In the genomic region with DNA sequence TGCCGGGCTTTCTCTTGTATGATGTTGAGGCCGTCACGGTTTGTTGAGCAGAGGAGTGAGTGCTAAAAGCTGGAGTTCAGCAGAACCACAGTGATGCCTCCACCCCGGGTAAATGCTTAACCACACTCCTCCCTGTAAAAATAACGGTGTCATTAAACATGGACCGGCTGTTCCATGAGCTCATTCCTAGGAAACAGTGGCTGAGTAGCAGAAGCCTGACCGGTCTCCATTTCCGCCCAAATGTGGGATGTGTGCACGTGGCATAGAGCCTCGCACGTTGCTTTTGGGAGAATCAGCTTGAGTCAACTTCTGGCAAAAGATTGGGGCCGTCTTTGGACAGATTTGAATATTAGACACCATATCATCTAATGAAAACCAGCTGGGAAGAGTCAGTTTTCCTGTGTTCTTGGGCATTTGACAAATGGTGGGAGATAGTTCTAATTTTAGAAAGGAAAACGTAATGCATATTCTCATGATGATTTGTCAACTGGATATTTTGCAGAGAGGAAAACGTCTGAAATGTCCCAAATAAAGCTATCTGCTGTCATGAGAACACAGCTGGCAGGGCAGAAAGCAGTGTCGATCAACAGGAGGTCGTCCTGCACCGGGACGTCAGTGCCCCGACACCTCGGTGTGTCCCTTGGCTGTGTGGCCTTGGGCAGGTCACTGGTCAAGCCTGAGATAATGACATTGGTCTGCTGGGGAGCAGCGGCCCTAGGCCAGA, we compare ENCODE assay signal across 1 cellular context.
TF ChIP-seq lines count a peak whose summit lies in the region.

No MANE protein-coding gene starts in this region.

TF ChIP-seq in HepG2, 621 proteins besides CTCF, POLR2A, EP300 and RAD21 (continued from another document and continues in another):
- no peak for TF ChIP-seq ZFP1 (CRISPR knock-in tag; IDR thresholded peaks at IDR 0.05)
- TF ChIP-seq TOE1 (CRISPR knock-in tag; IDR thresholded peaks at IDR 0.05): 0 out of 2 replicates have a peak, but pooled peaks have one; percentile 43
- TF ChIP-seq ZNF75D (CRISPR knock-in tag; IDR thresholded peaks at IDR 0.05; ENCODE audit: borderline replicate concordance): no peak
- TF ChIP-seq HNRNPL (IDR thresholded peaks at IDR 0.05; ENCODE audit: low read depth, low read length): no peak
- TF ChIP-seq ZNF652 (CRISPR knock-in tag; IDR thresholded peaks at IDR 0.05; ENCODE audit: borderline replicate concordance, low read depth): no peak
- no peak for TF ChIP-seq RBM39 (IDR thresholded peaks at IDR 0.05; ENCODE audit: low read depth, low read length, poor library complexity, severe bottlenecking)
- no peak for TF ChIP-seq NFE2L1 (CRISPR knock-in tag; IDR thresholded peaks at IDR 0.05; ENCODE audit: borderline replicate concordance)
- TF ChIP-seq SMARCC2 (IDR thresholded peaks at IDR 0.05): no peak
- no peak for TF ChIP-seq ZNF367 (CRISPR knock-in tag; IDR thresholded peaks at IDR 0.05; ENCODE audit: borderline replicate concordance)
- TF ChIP-seq ZMAT3 (CRISPR knock-in tag; conservative IDR thresholded peaks at IDR 0.05): peak; percentile 89
- TF ChIP-seq EZH2 (conservative IDR thresholded peaks at IDR 0.05; ENCODE audit: low read depth, low read length): no peak
- TF ChIP-seq, protein P1, sequence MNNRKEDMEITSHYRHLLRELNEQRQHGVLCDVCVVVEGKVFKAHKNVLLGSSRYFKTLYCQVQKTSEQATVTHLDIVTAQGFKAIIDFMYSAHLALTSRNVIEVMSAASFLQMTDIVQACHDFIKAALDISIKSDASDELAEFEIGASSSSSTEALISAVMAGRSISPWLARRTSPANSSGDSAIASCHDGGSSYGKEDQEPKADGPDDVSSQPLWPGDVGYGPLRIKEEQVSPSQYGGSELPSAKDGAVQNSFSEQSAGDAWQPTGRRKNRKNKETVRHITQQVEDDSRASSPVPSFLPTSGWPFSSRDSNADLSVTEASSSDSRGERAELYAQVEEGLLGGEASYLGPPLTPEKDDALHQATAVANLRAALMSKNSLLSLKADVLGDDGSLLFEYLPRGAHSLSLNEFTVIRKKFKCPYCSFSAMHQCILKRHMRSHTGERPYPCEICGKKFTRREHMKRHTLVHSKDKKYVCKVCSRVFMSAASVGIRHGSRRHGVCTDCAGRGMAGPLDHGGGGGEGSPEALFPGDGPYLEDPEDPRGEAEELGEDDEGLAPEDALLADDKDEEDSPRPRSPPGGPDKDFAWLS (CRISPR knock-in tag; IDR thresholded peaks at IDR 0.05; ENCODE audit: borderline replicate concordance): no peak
- TF ChIP-seq, protein P2, sequence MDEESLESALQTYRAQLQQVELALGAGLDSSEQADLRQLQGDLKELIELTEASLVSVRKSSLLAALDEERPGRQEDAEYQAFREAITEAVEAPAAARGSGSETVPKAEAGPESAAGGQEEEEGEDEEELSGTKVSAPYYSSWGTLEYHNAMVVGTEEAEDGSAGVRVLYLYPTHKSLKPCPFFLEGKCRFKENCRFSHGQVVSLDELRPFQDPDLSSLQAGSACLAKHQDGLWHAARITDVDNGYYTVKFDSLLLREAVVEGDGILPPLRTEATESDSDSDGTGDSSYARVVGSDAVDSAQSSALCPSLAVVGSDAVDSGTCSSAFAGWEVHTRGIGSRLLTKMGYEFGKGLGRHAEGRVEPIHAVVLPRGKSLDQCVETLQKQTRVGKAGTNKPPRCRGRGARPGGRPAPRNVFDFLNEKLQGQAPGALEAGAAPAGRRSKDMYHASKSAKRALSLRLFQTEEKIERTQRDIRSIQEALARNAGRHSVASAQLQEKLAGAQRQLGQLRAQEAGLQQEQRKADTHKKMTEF (CRISPR knock-in tag; IDR thresholded peaks at IDR 0.05): peak; percentile 68
- TF ChIP-seq ZNF343 (CRISPR knock-in tag; IDR thresholded peaks at IDR 0.05): no peak
- TF ChIP-seq, protein P3, sequence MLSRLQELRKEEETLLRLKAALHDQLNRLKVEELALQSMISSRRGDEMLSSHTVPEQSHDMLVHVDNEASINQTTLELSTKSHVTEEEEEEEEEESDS (CRISPR knock-in tag; IDR thresholded peaks at IDR 0.05; ENCODE audit: borderline replicate concordance): peak; percentile 77; the same call in 1 of the 2 replicates
- no peak for TF ChIP-seq ZNF446 (CRISPR knock-in tag; IDR thresholded peaks at IDR 0.05)
- TF ChIP-seq, protein P4, sequence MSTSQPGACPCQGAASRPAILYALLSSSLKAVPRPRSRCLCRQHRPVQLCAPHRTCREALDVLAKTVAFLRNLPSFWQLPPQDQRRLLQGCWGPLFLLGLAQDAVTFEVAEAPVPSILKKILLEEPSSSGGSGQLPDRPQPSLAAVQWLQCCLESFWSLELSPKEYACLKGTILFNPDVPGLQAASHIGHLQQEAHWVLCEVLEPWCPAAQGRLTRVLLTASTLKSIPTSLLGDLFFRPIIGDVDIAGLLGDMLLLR (CRISPR knock-in tag; IDR thresholded peaks at IDR 0.05): no peak
- TF ChIP-seq ZNF225 (CRISPR knock-in tag; IDR thresholded peaks at IDR 0.05): no peak
- TF ChIP-seq ZZZ3 (CRISPR knock-in tag; IDR thresholded peaks at IDR 0.05; ENCODE audit: borderline replicate concordance): 0 out of 2 replicates have a peak, but pooled peaks have one; percentile 39
- TF ChIP-seq, protein P5, sequence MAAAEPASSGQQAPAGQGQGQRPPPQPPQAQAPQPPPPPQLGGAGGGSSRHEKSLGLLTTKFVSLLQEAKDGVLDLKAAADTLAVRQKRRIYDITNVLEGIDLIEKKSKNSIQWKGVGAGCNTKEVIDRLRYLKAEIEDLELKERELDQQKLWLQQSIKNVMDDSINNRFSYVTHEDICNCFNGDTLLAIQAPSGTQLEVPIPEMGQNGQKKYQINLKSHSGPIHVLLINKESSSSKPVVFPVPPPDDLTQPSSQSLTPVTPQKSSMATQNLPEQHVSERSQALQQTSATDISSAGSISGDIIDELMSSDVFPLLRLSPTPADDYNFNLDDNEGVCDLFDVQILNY (CRISPR knock-in tag; conservative IDR thresholded peaks at IDR 0.05): no peak
- TF ChIP-seq KMT2B (CRISPR knock-in tag; IDR thresholded peaks at IDR 0.05): no peak
- TF ChIP-seq, protein P6, sequence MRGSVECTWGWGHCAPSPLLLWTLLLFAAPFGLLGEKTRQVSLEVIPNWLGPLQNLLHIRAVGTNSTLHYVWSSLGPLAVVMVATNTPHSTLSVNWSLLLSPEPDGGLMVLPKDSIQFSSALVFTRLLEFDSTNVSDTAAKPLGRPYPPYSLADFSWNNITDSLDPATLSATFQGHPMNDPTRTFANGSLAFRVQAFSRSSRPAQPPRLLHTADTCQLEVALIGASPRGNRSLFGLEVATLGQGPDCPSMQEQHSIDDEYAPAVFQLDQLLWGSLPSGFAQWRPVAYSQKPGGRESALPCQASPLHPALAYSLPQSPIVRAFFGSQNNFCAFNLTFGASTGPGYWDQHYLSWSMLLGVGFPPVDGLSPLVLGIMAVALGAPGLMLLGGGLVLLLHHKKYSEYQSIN (CRISPR knock-in tag; IDR thresholded peaks at IDR 0.05; ENCODE audit: borderline replicate concordance): no peak
- TF ChIP-seq, protein P7, sequence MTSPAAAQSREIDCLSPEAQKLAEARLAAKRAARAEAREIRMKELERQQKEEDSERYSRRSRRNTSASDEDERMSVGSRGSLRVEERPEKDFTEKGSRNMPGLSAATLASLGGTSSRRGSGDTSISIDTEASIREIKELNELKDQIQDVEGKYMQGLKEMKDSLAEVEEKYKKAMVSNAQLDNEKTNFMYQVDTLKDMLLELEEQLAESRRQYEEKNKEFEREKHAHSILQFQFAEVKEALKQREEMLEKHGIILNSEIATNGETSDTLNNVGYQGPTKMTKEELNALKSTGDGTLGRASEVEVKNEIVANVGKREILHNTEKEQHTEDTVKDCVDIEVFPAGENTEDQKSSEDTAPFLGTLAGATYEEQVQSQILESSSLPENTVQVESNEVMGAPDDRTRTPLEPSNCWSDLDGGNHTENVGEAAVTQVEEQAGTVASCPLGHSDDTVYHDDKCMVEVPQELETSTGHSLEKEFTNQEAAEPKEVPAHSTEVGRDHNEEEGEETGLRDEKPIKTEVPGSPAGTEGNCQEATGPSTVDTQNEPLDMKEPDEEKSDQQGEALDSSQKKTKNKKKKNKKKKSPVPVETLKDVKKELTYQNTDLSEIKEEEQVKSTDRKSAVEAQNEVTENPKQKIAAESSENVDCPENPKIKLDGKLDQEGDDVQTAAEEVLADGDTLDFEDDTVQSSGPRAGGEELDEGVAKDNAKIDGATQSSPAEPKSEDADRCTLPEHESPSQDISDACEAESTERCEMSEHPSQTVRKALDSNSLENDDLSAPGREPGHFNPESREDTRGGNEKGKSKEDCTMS (CRISPR knock-in tag; conservative IDR thresholded peaks at IDR 0.05): no peak
- TF ChIP-seq, protein P8, sequence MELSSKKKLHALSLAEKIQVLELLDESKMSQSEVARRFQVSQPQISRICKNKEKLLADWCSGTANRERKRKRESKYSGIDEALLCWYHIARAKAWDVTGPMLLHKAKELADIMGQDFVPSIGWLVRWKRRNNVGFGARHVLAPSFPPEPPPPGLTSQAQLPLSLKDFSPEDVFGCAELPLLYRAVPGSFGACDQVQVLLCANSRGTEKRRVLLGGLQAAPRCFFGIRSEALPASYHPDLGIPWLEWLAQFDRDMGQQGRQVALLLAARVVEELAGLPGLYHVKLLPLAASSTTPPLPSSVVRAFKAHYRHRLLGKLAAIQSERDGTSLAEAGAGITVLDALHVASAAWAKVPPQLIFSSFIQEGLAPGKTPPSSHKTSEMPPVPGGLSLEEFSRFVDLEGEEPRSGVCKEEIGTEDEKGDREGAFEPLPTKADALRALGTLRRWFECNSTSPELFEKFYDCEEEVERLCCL (CRISPR knock-in tag; IDR thresholded peaks at IDR 0.05; ENCODE audit: borderline replicate concordance): no peak
- TF ChIP-seq ZNF451 (CRISPR knock-in tag; IDR thresholded peaks at IDR 0.05): no peak
- no peak for TF ChIP-seq MYNN (CRISPR knock-in tag; IDR thresholded peaks at IDR 0.05; ENCODE audit: low read depth)
- TF ChIP-seq ATF1 (CRISPR knock-in tag; IDR thresholded peaks at IDR 0.05): peak; percentile 79
- TF ChIP-seq SAP130 (CRISPR knock-in tag; IDR thresholded peaks at IDR 0.05; ENCODE audit: low read depth): peak; percentile 92
- TF ChIP-seq, protein P9, sequence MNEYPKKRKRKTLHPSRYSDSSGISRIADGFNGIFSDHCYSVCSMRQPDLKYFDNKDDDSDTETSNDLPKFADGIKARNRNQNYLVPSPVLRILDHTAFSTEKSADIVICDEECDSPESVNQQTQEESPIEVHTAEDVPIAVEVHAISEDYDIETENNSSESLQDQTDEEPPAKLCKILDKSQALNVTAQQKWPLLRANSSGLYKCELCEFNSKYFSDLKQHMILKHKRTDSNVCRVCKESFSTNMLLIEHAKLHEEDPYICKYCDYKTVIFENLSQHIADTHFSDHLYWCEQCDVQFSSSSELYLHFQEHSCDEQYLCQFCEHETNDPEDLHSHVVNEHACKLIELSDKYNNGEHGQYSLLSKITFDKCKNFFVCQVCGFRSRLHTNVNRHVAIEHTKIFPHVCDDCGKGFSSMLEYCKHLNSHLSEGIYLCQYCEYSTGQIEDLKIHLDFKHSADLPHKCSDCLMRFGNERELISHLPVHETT (CRISPR knock-in tag; conservative IDR thresholded peaks at IDR 0.05): no peak
- TF ChIP-seq ZNF670 (CRISPR knock-in tag; IDR thresholded peaks at IDR 0.05; ENCODE audit: borderline replicate concordance): 0 out of 2 replicates have a peak, but pooled peaks have one; percentile 56
- peak; percentile 78 for TF ChIP-seq ELF3 (CRISPR knock-in tag; IDR thresholded peaks at IDR 0.05)
- TF ChIP-seq AGO2 (optimal IDR thresholded peaks at IDR 0.05; ENCODE audit: low read depth, low read length): no peak
- TF ChIP-seq ZKSCAN5 (CRISPR knock-in tag; IDR thresholded peaks at IDR 0.05): no peak
- no peak for TF ChIP-seq ZNF703 (CRISPR knock-in tag; IDR thresholded peaks at IDR 0.05; ENCODE audit: borderline replicate concordance)
- peak; percentile 41; the same call in 1 of the 2 replicates for TF ChIP-seq GATAD2A (CRISPR knock-in tag; IDR thresholded peaks at IDR 0.05)
- TF ChIP-seq KLF9 (CRISPR knock-in tag; IDR thresholded peaks at IDR 0.05; ENCODE audit: low read depth): no peak
- TF ChIP-seq, protein P10, sequence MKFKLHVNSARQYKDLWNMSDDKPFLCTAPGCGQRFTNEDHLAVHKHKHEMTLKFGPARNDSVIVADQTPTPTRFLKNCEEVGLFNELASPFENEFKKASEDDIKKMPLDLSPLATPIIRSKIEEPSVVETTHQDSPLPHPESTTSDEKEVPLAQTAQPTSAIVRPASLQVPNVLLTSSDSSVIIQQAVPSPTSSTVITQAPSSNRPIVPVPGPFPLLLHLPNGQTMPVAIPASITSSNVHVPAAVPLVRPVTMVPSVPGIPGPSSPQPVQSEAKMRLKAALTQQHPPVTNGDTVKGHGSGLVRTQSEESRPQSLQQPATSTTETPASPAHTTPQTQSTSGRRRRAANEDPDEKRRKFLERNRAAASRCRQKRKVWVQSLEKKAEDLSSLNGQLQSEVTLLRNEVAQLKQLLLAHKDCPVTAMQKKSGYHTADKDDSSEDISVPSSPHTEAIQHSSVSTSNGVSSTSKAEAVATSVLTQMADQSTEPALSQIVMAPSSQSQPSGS (CRISPR knock-in tag; IDR thresholded peaks at IDR 0.05): peak; percentile 79; the same call in 1 of the 2 replicates
- TF ChIP-seq CC2D1A (CRISPR knock-in tag; IDR thresholded peaks at IDR 0.05): no peak
- TF ChIP-seq SNAI1 (CRISPR knock-in tag; IDR thresholded peaks at IDR 0.05; ENCODE audit: borderline replicate concordance): no peak
- TF ChIP-seq ZC3H13 (CRISPR knock-in tag; IDR thresholded peaks at IDR 0.05): no peak
- 0 out of 2 replicates have a peak, but pooled peaks have one; percentile 45 for TF ChIP-seq ATF7-NPFF (CRISPR knock-in tag; IDR thresholded peaks at IDR 0.05; ENCODE audit: low read depth)
- 0 out of 2 replicates have a peak, but pooled peaks have one; percentile 44 for TF ChIP-seq TOPORS (CRISPR knock-in tag; IDR thresholded peaks at IDR 0.05)
- TF ChIP-seq ZBTB42 (CRISPR knock-in tag; IDR thresholded peaks at IDR 0.05): no peak
- TF ChIP-seq ZBTB1 (CRISPR knock-in tag; IDR thresholded peaks at IDR 0.05; ENCODE audit: borderline replicate concordance): no peak
- no peak for TF ChIP-seq KDM1A (CRISPR knock-in tag; IDR thresholded peaks at IDR 0.05)
- no peak for TF ChIP-seq ZNF282 (IDR thresholded peaks at IDR 0.05; ENCODE audit: partially characterized antibody)
- TF ChIP-seq, protein P11, sequence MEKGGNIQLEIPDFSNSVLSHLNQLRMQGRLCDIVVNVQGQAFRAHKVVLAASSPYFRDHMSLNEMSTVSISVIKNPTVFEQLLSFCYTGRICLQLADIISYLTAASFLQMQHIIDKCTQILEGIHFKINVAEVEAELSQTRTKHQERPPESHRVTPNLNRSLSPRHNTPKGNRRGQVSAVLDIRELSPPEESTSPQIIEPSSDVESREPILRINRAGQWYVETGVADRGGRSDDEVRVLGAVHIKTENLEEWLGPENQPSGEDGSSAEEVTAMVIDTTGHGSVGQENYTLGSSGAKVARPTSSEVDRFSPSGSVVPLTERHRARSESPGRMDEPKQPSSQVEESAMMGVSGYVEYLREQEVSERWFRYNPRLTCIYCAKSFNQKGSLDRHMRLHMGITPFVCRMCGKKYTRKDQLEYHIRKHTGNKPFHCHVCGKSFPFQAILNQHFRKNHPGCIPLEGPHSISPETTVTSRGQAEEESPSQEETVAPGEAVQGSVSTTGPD (CRISPR knock-in tag; IDR thresholded peaks at IDR 0.05): no peak
- no peak for TF ChIP-seq RARG (CRISPR knock-in tag; IDR thresholded peaks at IDR 0.05; ENCODE audit: low read depth)
- TF ChIP-seq ISX (CRISPR knock-in tag; conservative IDR thresholded peaks at IDR 0.05): no peak
- TF ChIP-seq, protein P12, sequence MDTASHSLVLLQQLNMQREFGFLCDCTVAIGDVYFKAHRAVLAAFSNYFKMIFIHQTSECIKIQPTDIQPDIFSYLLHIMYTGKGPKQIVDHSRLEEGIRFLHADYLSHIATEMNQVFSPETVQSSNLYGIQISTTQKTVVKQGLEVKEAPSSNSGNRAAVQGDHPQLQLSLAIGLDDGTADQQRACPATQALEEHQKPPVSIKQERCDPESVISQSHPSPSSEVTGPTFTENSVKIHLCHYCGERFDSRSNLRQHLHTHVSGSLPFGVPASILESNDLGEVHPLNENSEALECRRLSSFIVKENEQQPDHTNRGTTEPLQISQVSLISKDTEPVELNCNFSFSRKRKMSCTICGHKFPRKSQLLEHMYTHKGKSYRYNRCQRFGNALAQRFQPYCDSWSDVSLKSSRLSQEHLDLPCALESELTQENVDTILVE (CRISPR knock-in tag; IDR thresholded peaks at IDR 0.05): peak; percentile 60; the same call in 1 of the 2 replicates
